1 cellular context compared by ENCODE assay signal in the genomic region with DNA sequence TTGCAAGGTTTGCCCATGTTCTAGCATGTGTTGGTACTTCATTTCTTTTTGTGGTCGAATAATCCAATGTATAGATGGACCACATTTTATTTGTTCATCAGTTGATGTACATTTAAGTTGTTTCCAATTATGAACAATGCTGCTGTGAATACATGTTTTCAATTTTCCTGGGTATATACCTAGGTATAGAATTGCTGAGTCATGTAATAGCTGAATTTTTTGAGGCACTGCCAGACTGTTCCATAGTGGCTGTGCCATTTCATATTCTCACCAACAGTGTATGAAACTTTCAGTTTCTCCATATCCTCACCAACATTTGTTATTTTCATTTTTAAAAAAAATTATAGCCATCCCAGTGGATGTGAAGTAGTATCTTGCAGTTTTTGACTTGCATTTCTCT.
TF ChIP-seq lines count a peak whose summit lies in the region.

No MANE protein-coding gene starts in this region.

TF ChIP-seq in K562, 482 proteins besides CTCF, POLR2A, EP300 and RAD21 (continued from another document):
- TF ChIP-seq ZNF592 (IDR thresholded peaks at IDR 0.05) = 0 out of 2 replicates have a peak, but pooled peaks have one; percentile 50
- TF ChIP-seq ZC3H4 (CRISPR knock-in tag; IDR thresholded peaks at IDR 0.05; ENCODE audit: borderline replicate concordance) = no peak
- TF ChIP-seq ZFP1 (CRISPR knock-in tag; IDR thresholded peaks at IDR 0.05) = peak; percentile 98
- TF ChIP-seq, protein P1, sequence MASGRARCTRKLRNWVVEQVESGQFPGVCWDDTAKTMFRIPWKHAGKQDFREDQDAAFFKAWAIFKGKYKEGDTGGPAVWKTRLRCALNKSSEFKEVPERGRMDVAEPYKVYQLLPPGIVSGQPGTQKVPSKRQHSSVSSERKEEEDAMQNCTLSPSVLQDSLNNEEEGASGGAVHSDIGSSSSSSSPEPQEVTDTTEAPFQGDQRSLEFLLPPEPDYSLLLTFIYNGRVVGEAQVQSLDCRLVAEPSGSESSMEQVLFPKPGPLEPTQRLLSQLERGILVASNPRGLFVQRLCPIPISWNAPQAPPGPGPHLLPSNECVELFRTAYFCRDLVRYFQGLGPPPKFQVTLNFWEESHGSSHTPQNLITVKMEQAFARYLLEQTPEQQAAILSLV (tag; IDR thresholded peaks at IDR 0.05) = peak; percentile 38
- peak; percentile 96 for TF ChIP-seq C11orf30 (IDR thresholded peaks at IDR 0.05; ENCODE audit: low read depth)
- TF ChIP-seq ZNF146 (CRISPR knock-in tag; IDR thresholded peaks at IDR 0.05; ENCODE audit: unreplicated experiment) = no peak
- peak; percentile 98 for TF ChIP-seq MAFF (IDR thresholded peaks at IDR 0.05; ENCODE audit: low read length)
- no peak for TF ChIP-seq ZNF431 (CRISPR knock-in tag; IDR thresholded peaks at IDR 0.05)
- TF ChIP-seq ETS2 (tag; IDR thresholded peaks at IDR 0.05; ENCODE audit: borderline replicate concordance, poor library complexity, severe bottlenecking) = no peak
- TF ChIP-seq DPF2 (IDR thresholded peaks at IDR 0.05) = 0 out of 2 replicates have a peak, but pooled peaks have one; percentile 27
- TF ChIP-seq ZNF354B (CRISPR knock-in tag; IDR thresholded peaks at IDR 0.05) = no peak
- TF ChIP-seq, protein P2, sequence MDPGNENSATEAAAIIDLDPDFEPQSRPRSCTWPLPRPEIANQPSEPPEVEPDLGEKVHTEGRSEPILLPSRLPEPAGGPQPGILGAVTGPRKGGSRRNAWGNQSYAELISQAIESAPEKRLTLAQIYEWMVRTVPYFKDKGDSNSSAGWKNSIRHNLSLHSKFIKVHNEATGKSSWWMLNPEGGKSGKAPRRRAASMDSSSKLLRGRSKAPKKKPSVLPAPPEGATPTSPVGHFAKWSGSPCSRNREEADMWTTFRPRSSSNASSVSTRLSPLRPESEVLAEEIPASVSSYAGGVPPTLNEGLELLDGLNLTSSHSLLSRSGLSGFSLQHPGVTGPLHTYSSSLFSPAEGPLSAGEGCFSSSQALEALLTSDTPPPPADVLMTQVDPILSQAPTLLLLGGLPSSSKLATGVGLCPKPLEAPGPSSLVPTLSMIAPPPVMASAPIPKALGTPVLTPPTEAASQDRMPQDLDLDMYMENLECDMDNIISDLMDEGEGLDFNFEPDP (CRISPR knock-in tag; IDR thresholded peaks at IDR 0.05) = no peak
- TF ChIP-seq ZNF253 (CRISPR knock-in tag; conservative IDR thresholded peaks at IDR 0.05) = no peak
- no peak for TF ChIP-seq MTA2 (IDR thresholded peaks at IDR 0.05; ENCODE audit: low read depth)
- no peak for TF ChIP-seq ZNF274 (IDR thresholded peaks at IDR 0.05; ENCODE audit: borderline replicate concordance, low read depth, low read length)
- TF ChIP-seq ZBTB2 (IDR thresholded peaks at IDR 0.05) = no peak
- no peak for TF ChIP-seq ZNF740 (CRISPR knock-in tag; IDR thresholded peaks at IDR 0.05)
- no peak for TF ChIP-seq ZNF740 (tag; IDR thresholded peaks at IDR 0.05)
- TF ChIP-seq ZNF780A (CRISPR knock-in tag; IDR thresholded peaks at IDR 0.05) = no peak
- TF ChIP-seq BRF1 (IDR thresholded peaks at IDR 0.05; ENCODE audit: borderline replicate concordance, extremely low read depth, insufficient read length) = no peak
- no peak for TF ChIP-seq OTX1 (CRISPR knock-in tag; IDR thresholded peaks at IDR 0.05)
- TF ChIP-seq CBX3 (IDR thresholded peaks at IDR 0.05; ENCODE audit: borderline replicate concordance in 1 of 2, low read length in 2 of 2) = peak in 1 of 2 experiments; percentile 24; a peak in 1 of 3 replicates
- no peak for TF ChIP-seq TBL1XR1 (IDR thresholded peaks at IDR 0.05; ENCODE audit: low read length in 2 of 2)
- no peak for TF ChIP-seq BRCA1 (IDR thresholded peaks at IDR 0.05)
- TF ChIP-seq BRCA1 (CRISPR knock-in tag; IDR thresholded peaks at IDR 0.05) = no peak
- peak; percentile 96 for TF ChIP-seq NFE2 (IDR thresholded peaks at IDR 0.05; ENCODE audit: low read depth)
- no peak for TF ChIP-seq ZNF384 (IDR thresholded peaks at IDR 0.05; ENCODE audit: low read depth, low read length)
- TF ChIP-seq KDM4B (IDR thresholded peaks at IDR 0.05; ENCODE audit: borderline replicate concordance in 2 of 2, low read depth in 1 of 2) = no peak
- TF ChIP-seq SAFB2 (IDR thresholded peaks at IDR 0.05; ENCODE audit: borderline replicate concordance, low read depth, low read length, severe bottlenecking) = no peak
- peak; percentile 62 to 84 for TF ChIP-seq TRIM24 (IDR thresholded peaks at IDR 0.05)
- TF ChIP-seq JUNB (CRISPR knock-in tag; conservative IDR thresholded peaks at IDR 0.05) = no peak
- TF ChIP-seq CBX8 (IDR thresholded peaks at IDR 0.05; ENCODE audit: borderline replicate concordance, extremely low read depth, low read depth, low read length, poor library complexity, severe bottlenecking) = no peak
- TF ChIP-seq TRIM28 (IDR thresholded peaks at IDR 0.05) = 0 out of 2 replicates have a peak, but pooled peaks have one; percentile 65
- no peak for TF ChIP-seq HDGF (IDR thresholded peaks at IDR 0.05)
- no peak for TF ChIP-seq HMG20B (CRISPR knock-in tag; IDR thresholded peaks at IDR 0.05)
- TF ChIP-seq MAFG (tag; conservative IDR thresholded peaks at IDR 0.05) = peak; percentile 98
- TF ChIP-seq, protein P3, sequence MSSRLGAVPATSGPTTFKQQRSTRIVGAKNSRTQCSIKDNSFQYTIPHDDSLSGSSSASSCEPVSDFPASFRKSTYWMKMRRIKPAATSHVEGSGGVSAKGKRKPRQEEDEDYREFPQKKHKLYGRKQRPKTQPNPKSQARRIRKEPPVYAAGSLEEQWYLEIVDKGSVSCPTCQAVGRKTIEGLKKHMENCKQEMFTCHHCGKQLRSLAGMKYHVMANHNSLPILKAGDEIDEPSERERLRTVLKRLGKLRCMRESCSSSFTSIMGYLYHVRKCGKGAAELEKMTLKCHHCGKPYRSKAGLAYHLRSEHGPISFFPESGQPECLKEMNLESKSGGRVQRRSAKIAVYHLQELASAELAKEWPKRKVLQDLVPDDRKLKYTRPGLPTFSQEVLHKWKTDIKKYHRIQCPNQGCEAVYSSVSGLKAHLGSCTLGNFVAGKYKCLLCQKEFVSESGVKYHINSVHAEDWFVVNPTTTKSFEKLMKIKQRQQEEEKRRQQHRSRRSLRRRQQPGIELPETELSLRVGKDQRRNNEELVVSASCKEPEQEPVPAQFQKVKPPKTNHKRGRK (tag; IDR thresholded peaks at IDR 0.05) = no peak
- TF ChIP-seq, protein P4, sequence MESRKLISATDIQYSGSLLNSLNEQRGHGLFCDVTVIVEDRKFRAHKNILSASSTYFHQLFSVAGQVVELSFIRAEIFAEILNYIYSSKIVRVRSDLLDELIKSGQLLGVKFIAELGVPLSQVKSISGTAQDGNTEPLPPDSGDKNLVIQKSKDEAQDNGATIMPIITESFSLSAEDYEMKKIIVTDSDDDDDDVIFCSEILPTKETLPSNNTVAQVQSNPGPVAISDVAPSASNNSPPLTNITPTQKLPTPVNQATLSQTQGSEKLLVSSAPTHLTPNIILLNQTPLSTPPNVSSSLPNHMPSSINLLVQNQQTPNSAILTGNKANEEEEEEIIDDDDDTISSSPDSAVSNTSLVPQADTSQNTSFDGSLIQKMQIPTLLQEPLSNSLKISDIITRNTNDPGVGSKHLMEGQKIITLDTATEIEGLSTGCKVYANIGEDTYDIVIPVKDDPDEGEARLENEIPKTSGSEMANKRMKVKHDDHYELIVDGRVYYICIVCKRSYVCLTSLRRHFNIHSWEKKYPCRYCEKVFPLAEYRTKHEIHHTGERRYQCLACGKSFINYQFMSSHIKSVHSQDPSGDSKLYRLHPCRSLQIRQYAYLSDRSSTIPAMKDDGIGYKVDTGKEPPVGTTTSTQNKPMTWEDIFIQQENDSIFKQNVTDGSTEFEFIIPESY (CRISPR knock-in tag; IDR thresholded peaks at IDR 0.05) = no peak
- no peak for TF ChIP-seq TAL1 (IDR thresholded peaks at IDR 0.05)
- TF ChIP-seq, protein P5, sequence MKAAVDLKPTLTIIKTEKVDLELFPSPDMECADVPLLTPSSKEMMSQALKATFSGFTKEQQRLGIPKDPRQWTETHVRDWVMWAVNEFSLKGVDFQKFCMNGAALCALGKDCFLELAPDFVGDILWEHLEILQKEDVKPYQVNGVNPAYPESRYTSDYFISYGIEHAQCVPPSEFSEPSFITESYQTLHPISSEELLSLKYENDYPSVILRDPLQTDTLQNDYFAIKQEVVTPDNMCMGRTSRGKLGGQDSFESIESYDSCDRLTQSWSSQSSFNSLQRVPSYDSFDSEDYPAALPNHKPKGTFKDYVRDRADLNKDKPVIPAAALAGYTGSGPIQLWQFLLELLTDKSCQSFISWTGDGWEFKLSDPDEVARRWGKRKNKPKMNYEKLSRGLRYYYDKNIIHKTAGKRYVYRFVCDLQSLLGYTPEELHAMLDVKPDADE (conservative IDR thresholded peaks at IDR 0.05; ENCODE audit: control insufficient read depth, low read depth, low read length) = no peak
TF ChIP-seq in K562: peak in this region for 17.
